In genomic region chr2:64525323-64525625, GRCh38 we compare ENCODE assay signal across 8 cellular contexts.
DNase-seq lines count a peak whose midpoint lies in the region; FAIRE-seq and TF ChIP-seq lines count a peak whose summit lies in the region.

No MANE protein-coding gene starts in this region.

- H3K9me3 ChIP-seq in adipocyte (ENCODE audit: control insufficient read depth, low read length) = no peaks in the 10 kb centered on the region

- no peaks in the 10 kb centered on the region for H3K27me3 ChIP-seq in adipocyte (replicated peaks; ENCODE audit: control insufficient read depth, insufficient read depth, low read length)

- no peaks in the 10 kb centered on the region for H3K36me3 ChIP-seq in adipocyte (ENCODE audit: control insufficient read depth, insufficient read depth, low read length, severe bottlenecking)

- peaks cover 14% of the 10 kb centered on the region for H3K4me1 ChIP-seq in adipocyte (ENCODE audit: control insufficient read depth, insufficient read depth, low read length)

- DNase-seq in activated naive CD4-positive, alpha-beta T cell treated with Interleukin-2 at 50 U/mL for 16 hours = peak; percentile 46
- DNase-seq in activated naive CD4-positive, alpha-beta T cell (lab: John Stamatoyannopoulos, UW) = no peak
- DNase-seq in NB4 (ENCODE audit: low read depth) = peak; percentile 77
- DNase-seq in adipocyte (ENCODE audit: low read depth) = peak; percentile 67
- peak; percentile 24 for DNase-seq in kidney tubule cell (ENCODE audit: low spot score)
- peak; percentile 24 for DNase-seq in stimulated activated CD8-positive, alpha-beta memory T cell treated with anti-CD3 and anti-CD28 coated beads, Interleukin-12 subunit alpha, Interleukin-12 subunit beta, amount 100 ng/mL, for 1 hour (ENCODE audit: low read depth)
- no peak for DNase-seq in NCI-H2081 (lab: John Stamatoyannopoulos, UW)
- DNase-seq in urothelium cell line (ENCODE audit: low spot score) = no peak

- no peak for TF ChIP-seq CTCF in NB4 (IDR thresholded peaks at IDR 0.05; ENCODE audit: low read depth, low read length)

- FAIRE-seq in urothelium cell line (lab: Jason Lieb, UNC) = no peak

- no peak for TF ChIP-seq POLR2A in NB4 (IDR thresholded peaks at IDR 0.05; ENCODE audit: extremely low read depth, insufficient read length)

- peak overlapping the region; percentile 94 for H3K9ac ChIP-seq in adipocyte (ENCODE audit: low read length)

- peak overlapping the region; percentile 94 for H3K4me3 ChIP-seq in NB4 (ENCODE audit: low read depth, low read length)
- peak overlapping the region; percentile 94 for H3K4me3 ChIP-seq in adipocyte (ENCODE audit: low read length)

Comparison
In these comparisons a context has a peak if more than half of its experiments do, and no peak if none do; other contexts are left out.
1. DNase-seq: peak in activated naive CD4-positive, alpha-beta T cell treated with Interleukin-2 at 50 U/mL for 16 hours (single experiment), NB4 (single experiment), adipocyte (single experiment), kidney tubule cell (single experiment) and stimulated activated CD8-positive, alpha-beta memory T cell treated with anti-CD3 and anti-CD28 coated beads, Interleukin-12 subunit alpha, Interleukin-12 subunit beta, amount 100 ng/mL, for 1 hour (single experiment); none in activated naive CD4-positive, alpha-beta T cell (0 of 4), NCI-H2081 (0 of 2) and urothelium cell line (single experiment).